6 cellular contexts compared by ENCODE assay signal in genomic region chr9:136438548-136438908, GRCh38. TPM values are rescaled to one million over a fixed set of nuclear protein-coding genes. Genes with fewer than 3 reads are reported as not detected.
DNase-seq lines count a peak whose midpoint lies in the region; ATAC-seq and TF ChIP-seq lines count a peak whose summit lies in the region.

No MANE protein-coding gene starts in this region.

- H3K9me3 ChIP-seq in OCI-LY7 (ENCODE audit: low read length) (no peaks in the 10 kb centered on the region), right atrium auricular region (no peaks in the 10 kb centered on the region), upper lobe of left lung (no peaks in the 10 kb centered on the region)

- TF ChIP-seq CTCF in OCI-LY7 (conservative IDR thresholded peaks at IDR 0.05; ENCODE audit: low read length) (no peak), right atrium auricular region (IDR thresholded peaks at IDR 0.05) (no peak), upper lobe of left lung (IDR thresholded peaks at IDR 0.05) (peak in 1 of 6 experiments; percentile 4)

- H3K4me1 ChIP-seq in OCI-LY7 (ENCODE audit: insufficient read depth, low read length, poor library complexity, severe bottlenecking) (peaks cover 23% of the 10 kb centered on the region), right atrium auricular region (peaks cover 0 to 37% of the 10 kb centered on the region in 2 donors), upper lobe of left lung (peaks cover 25 to 40% (median 28%) of the 10 kb centered on the region in 4 donors)

- H3K27ac ChIP-seq in OCI-LY7 (ENCODE audit: low read depth, low read length, poor library complexity, severe bottlenecking) = peak overlapping the region; percentile 49
- H3K27ac ChIP-seq in right atrium auricular region = peak overlapping the region; percentile 82 to 83
- peak overlapping the region; percentile 75 to 86 (median 80) for H3K27ac ChIP-seq in upper lobe of left lung

- no peak for TF ChIP-seq POLR2A in upper lobe of left lung (IDR thresholded peaks at IDR 0.05)

- peaks cover 25% of the 10 kb centered on the region; the same call in 1 of the 2 replicates for H3K79me2 ChIP-seq in OCI-LY7 (ENCODE audit: insufficient read depth, low read depth, low read length)

- H3K9me2 ChIP-seq in OCI-LY7 (ENCODE audit: insufficient read depth, low read length) = no peaks in the 10 kb centered on the region

- H2AFZ ChIP-seq in OCI-LY7 (ENCODE audit: low read length) = no peak overlapping the region

- H3K4me3 ChIP-seq in OCI-LY7 (ENCODE audit: low read depth, low read length, poor library complexity, severe bottlenecking) = peak overlapping the region; percentile 87
- peak overlapping the region; percentile 96 to 98 for H3K4me3 ChIP-seq in right atrium auricular region
- H3K4me3 ChIP-seq in upper lobe of left lung = peak overlapping the region; percentile 63 to 100 (median 91)

- peak; percentile 34 for DNase-seq in OCI-LY7 (ENCODE audit: low spot score)
- no peak for DNase-seq in right atrium auricular region (ENCODE audit: low spot score)
- peak in 1 of 2 donors; percentile 87 for DNase-seq in upper lobe of left lung
- no peak for DNase-seq in NK-92 (lab: John Stamatoyannopoulos, UW; ENCODE audit: unreplicated experiment)
- no peak for DNase-seq in NCI-H1105 (lab: John Stamatoyannopoulos, UW)

- POLR2A ChIA-PET in OCI-LY7 (lab: Charles Lee) = no interaction called here

- peaks cover 8% of the 10 kb centered on the region for H4K20me1 ChIP-seq in OCI-LY7 (ENCODE audit: insufficient read depth, low read length)

- intact Hi-C loops in OCI-LY7 (cut with micrococcal nuclease; ENCODE audit: unreplicated experiment) = loop anchor here (2.0 kb wide), 1 partner anchor 44 kb away; the partner anchor contains the start of gene SEC16A

- CTCF ChIA-PET in OCI-LY7 (lab: Charles Lee; ENCODE audit: unreplicated experiment) = no interaction called here

- peak overlapping the region; percentile 91 for H3K4me2 ChIP-seq in OCI-LY7 (ENCODE audit: low read length)

- H3K36me3 ChIP-seq in OCI-LY7 (ENCODE audit: insufficient read depth, low read length) = peaks cover 39% of the 10 kb centered on the region; the same call in 1 of the 2 replicates
- peaks cover 29% of the 10 kb centered on the region for H3K36me3 ChIP-seq in right atrium auricular region
- H3K36me3 ChIP-seq in upper lobe of left lung = peaks cover 5 to 37% (median 30%) of the 10 kb centered on the region in 4 donors

- H3K27me3 ChIP-seq in right atrium auricular region = no peaks in the 10 kb centered on the region
- H3K27me3 ChIP-seq in upper lobe of left lung = no peaks in the 10 kb centered on the region

- TF ChIP-seq EP300 in upper lobe of left lung (IDR thresholded peaks at IDR 0.05) = no peak

- no TSS peak for BruUV-seq in OCI-LY7 (replicated peaks; lab: Mats Ljungman, UMichigan)

- WGBS in upper lobe of left lung, 2 donors = 2 to 10% methylated on average over 2 to 20 of the region's 36 CpGs

- ATAC-seq in GM19351 (IDR thresholded peaks at IDR 0.05; ENCODE audit: unreplicated experiment) (peak; percentile 6), upper lobe of left lung (ENCODE audit: low FRiP score in 2 of 2) (peak in 1 of 2 donors; percentile 1)

RNA-seq across cellular contexts. Expression of gene INPP5E, which starts 1.1 kb away (rescaled TPM):
- total RNA-seq in OCI-LY7 (2014; rRNA removed; shearing (Covaris generic)) = 16.7 and 20.2 TPM in 2 replicates
- total RNA-seq in OCI-LY7 (2022) = 21.3 and 27.8 TPM in 2 replicates
- total RNA-seq in right atrium auricular region = 1 to 10 TPM; 6.4 to 9.1 TPM
- total RNA-seq in upper lobe of left lung = 10 to 100 TPM in 5 of 6 donors, 1 to 10 TPM in 1; 9.1 to 43.0 (median 14.1) TPM

RNA-seq across cellular contexts. Expression of gene PMPCA, which starts 28.1 kb away (rescaled TPM):
- total RNA-seq in OCI-LY7 (2014; rRNA removed; shearing (Covaris generic)) = 53.3 and 60.4 TPM in 2 replicates
- total RNA-seq in OCI-LY7 (2022) = 76.1 and 76.4 TPM in 2 replicates
- total RNA-seq in right atrium auricular region = 10 to 100 TPM; 40.8 to 47.4 TPM
- total RNA-seq in upper lobe of left lung = 10 to 100 TPM; 30.4 to 48.2 (median 41.0) TPM

RNA-seq across cellular contexts. Expression of gene ENTR1, which starts 28.1 kb away (rescaled TPM):
- total RNA-seq in OCI-LY7 (2014; rRNA removed; shearing (Covaris generic)) = 87.2 and 103 TPM in 2 replicates
- 102 and 109 TPM in 2 replicates for total RNA-seq in OCI-LY7 (2022)
- 10 to 100 TPM; 10.3 to 17.6 TPM for total RNA-seq in right atrium auricular region
- 100 to 1,000 TPM in 1 of 6 donors, 10 to 100 TPM in 5; 29.6 to 128 (median 40.0) TPM for total RNA-seq in upper lobe of left lung

RNA-seq across cellular contexts. Expression of gene SNAPC4, which starts 38.6 kb away (rescaled TPM):
- 10.2 and 13.4 TPM in 2 replicates for total RNA-seq in OCI-LY7 (2014; rRNA removed; shearing (Covaris generic))
- total RNA-seq in OCI-LY7 (2022) (15.4 and 16.8 TPM in 2 replicates), right atrium auricular region (1 to 10 TPM; 2.5 to 4.4 TPM), upper lobe of left lung (10 to 100 TPM in 3 of 6 donors, 1 to 10 TPM in 3; 7.8 to 35.6 (median 13.2) TPM)

RNA-seq across cellular contexts. Expression of gene SEC16A, which starts 44.3 kb away (rescaled TPM):
- 15.5 and 23.7 TPM in 2 replicates for total RNA-seq in OCI-LY7 (2014; rRNA removed; shearing (Covaris generic))
- 52.0 and 60.1 TPM in 2 replicates for total RNA-seq in OCI-LY7 (2022)
- total RNA-seq in right atrium auricular region = 10 to 100 TPM; 32.6 to 41.6 TPM
- total RNA-seq in upper lobe of left lung = 10 to 100 TPM; 64.1 to 89.1 (median 72.1) TPM
